8 cellular contexts compared by ENCODE assay signal in the genomic region with DNA sequence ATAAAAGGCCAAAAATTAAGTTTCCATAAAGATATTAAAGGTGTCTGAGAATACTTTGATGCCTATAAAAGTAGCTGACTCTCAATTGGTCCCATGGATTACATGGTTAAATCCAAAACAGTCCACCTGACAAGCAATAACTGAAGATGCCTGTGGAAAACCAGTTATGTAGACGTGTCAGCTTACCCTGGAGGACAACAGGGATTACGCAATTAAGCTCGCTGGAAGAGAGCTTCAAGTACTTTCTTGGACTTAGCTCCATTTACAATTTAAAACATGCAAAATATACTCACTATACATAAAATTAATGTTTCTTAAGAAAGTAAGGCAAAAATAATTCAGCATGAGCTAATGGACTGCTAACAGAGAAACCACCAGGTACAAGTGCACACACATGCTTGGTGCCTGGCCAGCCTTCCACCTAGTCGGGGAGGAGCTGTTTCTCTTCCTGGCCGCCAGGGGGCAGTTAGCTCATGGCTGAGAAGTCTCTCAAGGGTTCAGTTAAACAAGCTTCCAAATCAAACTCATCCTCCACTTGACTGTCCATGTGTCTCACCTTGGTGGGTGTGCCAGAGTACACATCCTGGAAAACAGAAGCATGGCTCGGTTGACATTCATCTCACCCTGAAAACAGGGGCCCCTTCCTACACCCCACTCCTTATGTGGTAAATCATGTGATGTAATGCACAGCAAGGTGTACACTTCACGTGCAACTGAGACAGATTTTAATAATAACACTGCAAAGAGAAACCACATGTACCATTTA. TPM values are rescaled to one million over a fixed set of nuclear protein-coding genes. Genes with fewer than 3 reads are reported as not detected.
DNase-seq lines count a peak whose midpoint lies in the region; ATAC-seq and TF ChIP-seq lines count a peak whose summit lies in the region.

No MANE protein-coding gene starts in this region.

- DNase-seq in Daoy (ENCODE audit: low read depth) (peak; percentile 67), HEK293T (ENCODE audit: extremely low spot score) (peak; percentile 83), NCI-H1930 (lab: John Stamatoyannopoulos, UW) (peak; percentile 20 to 74), T1000 (lab: John Stamatoyannopoulos, UW) (peak; percentile 20), astrocyte of the hippocampus (ENCODE audit: low read depth, low spot score) (peak; percentile 85), iPS-NIHi11 (ENCODE audit: low spot score) (peak; percentile 84)
- peak; percentile 54 to 61 for DNase-seq in stimulated activated CD4-positive, alpha-beta T cell treated with anti-CD3 and anti-CD28 coated beads, Interleukin-15, amount 100 ng/mL, for 1 hour (ENCODE audit: low read depth in 1 of 2, low spot score in 1 of 2)

- POLR2A ChIA-PET in HEK293T (lab: Yijun Ruan, JAX): interaction anchor here (0.8 to 4.5 kb wide), 10 partner anchors 9 to 37 kb away, joined by 3 to 31 read pairs (median 4); partner anchors contain the start of genes FAM53A, SLBP, TACC3 and TMEM129

- no peak for ATAC-seq in HG02623 (IDR thresholded peaks at IDR 0.05; ENCODE audit: unreplicated experiment)

- CTCF ChIA-PET in HEK293T (lab: Yijun Ruan, JAX): interaction anchor here (0.7 to 4.2 kb wide), 24 partner anchors 8 to 191 kb away, joined by 3 to 110 read pairs (median 4); partner anchors contain the start of genes SLBP, TACC3 and TMEM129

TF ChIP-seq in HEK293T, 16 proteins besides CTCF, POLR2A, EP300 and RAD21:
- TF ChIP-seq PKNOX1 (IDR thresholded peaks at IDR 0.05) (no peak), SUZ12 (IDR thresholded peaks at IDR 0.05) (no peak), CTBP1 (IDR thresholded peaks at IDR 0.05; ENCODE audit: borderline replicate concordance) (no peak), LEF1 (IDR thresholded peaks at IDR 0.05; ENCODE audit: borderline replicate concordance) (no peak), HDGF (IDR thresholded peaks at IDR 0.05; ENCODE audit: borderline replicate concordance) (no peak), NFRKB (IDR thresholded peaks at IDR 0.05) (no peak), L3MBTL2 (conservative IDR thresholded peaks at IDR 0.05) (no peak), FOXM1 (IDR thresholded peaks at IDR 0.05; ENCODE audit: borderline replicate concordance) (no peak), FOXK2 (IDR thresholded peaks at IDR 0.05) (no peak), ARNT (IDR thresholded peaks at IDR 0.05) (no peak), ELF4 (IDR thresholded peaks at IDR 0.05) (no peak), BHLHE40 (IDR thresholded peaks at IDR 0.05; ENCODE audit: borderline replicate concordance) (no peak), SP1 (IDR thresholded peaks at IDR 0.05) (no peak)

RNA-seq across cellular contexts. Expression of gene FAM53A, which starts 9.2 kb away (rescaled TPM):
- total RNA-seq in Daoy (2014; rRNA removed; shearing (Covaris generic)): 3.5 and 10.9 TPM in 2 replicates

RNA-seq across cellular contexts. Expression of gene SLBP, which starts 18.8 kb away (rescaled TPM):
- total RNA-seq in Daoy (2014; rRNA removed; shearing (Covaris generic)): 126 and 156 TPM in 2 replicates

RNA-seq across cellular contexts. Expression of gene TMEM129, which starts 27.8 kb away (rescaled TPM):
- total RNA-seq in Daoy (2014; rRNA removed; shearing (Covaris generic)): 19.9 and 20.6 TPM in 2 replicates

RNA-seq across cellular contexts. Expression of gene TACC3, which starts 28.0 kb away (rescaled TPM):
- total RNA-seq in Daoy (2014; rRNA removed; shearing (Covaris generic)): 24.5 and 34.9 TPM in 2 replicates

Comparison
In these comparisons a context has a peak if more than half of its experiments do, and no peak if none do; other contexts are left out.
1. DNase-seq: peak in every context shown above with its lines; median percentile 85 in astrocyte of the hippocampus; 84 in iPS-NIHi11; 83 in HEK293T; 67 in Daoy; 58 in stimulated activated CD4-positive, alpha-beta T cell treated with anti-CD3 and anti-CD28 coated beads, Interleukin-15, amount 100 ng/mL, for 1 hour; 47 in NCI-H1930; 20 in T1000.